30 cellular contexts compared by ENCODE assay signal in genomic region chr2:42758341-42758740, GRCh38. TPM values are rescaled to one million over a fixed set of nuclear protein-coding genes. Genes with fewer than 3 reads are reported as not detected.
"Had no signal": no experiment of that assay in that cellular context is flagged by ENCODE, and none has a peak within 500 bp of the region (broad histone marks: within the 10 kb centered on the region; RNA-seq: fewer than 3 reads in every experiment).

No MANE protein-coding gene starts in this region.

- H3K4me3 Mint-ChIP-seq: activated CD4-positive, alpha-beta T cell treated with anti-CD3 and anti-CD28 coated beads for 36 hours; activated CD8-positive, alpha-beta T cell treated with anti-CD3 and anti-CD28 coated beads for 36 hours; activated naive CD8-positive, alpha-beta T cell treated with anti-CD3 and anti-CD28 coated beads, Interleukin-2, amount 10 ng/mL, durations not matched to agents 7 days and 5 days; activated T-cell treated with anti-CD3 and anti-CD28 coated beads, Interleukin-2, amount 50 U/mL, for 4 hours; activated T-helper 17 cell treated with anti-CD3 and anti-CD28 coated beads, Interleukin-2, amount 50 U/mL, for 72 hours; brain; dendritic cell treated with granulocyte-macrophage colony-stimulating factor and Interleukin-4, amounts not matched to agents 40 ng/mL and 50 ng/mL, for 4 days; endodermal cell had no signal

- H3K9me3 Mint-ChIP-seq: activated CD8-positive, alpha-beta T cell treated with anti-CD3 and anti-CD28 coated beads for 36 hours; activated naive CD4-positive, alpha-beta T cell treated with anti-CD3 and anti-CD28 coated beads, Interleukin-2, amount 50 U/mL, for 72 hours; activated naive CD8-positive, alpha-beta T cell treated with anti-CD3 and anti-CD28 coated beads, Interleukin-2, amount 10 ng/mL, durations not matched to agents 7 days and 5 days; activated T-cell treated with anti-CD3 and anti-CD28 coated beads, Interleukin-2, amount 50 U/mL, for 4 hours; activated T-helper 17 cell treated with anti-CD3 and anti-CD28 coated beads, Interleukin-2, amount 50 U/mL, for 72 hours; brain; dendritic cell treated with granulocyte-macrophage colony-stimulating factor and Interleukin-4, amounts not matched to agents 40 ng/mL and 50 ng/mL, for 4 days; endodermal cell had no signal

- DNase-seq: activated CD4-positive, alpha-beta T cell treated with anti-CD3 and anti-CD28 coated beads for 36 hours; activated CD4-positive, alpha-beta T cell treated with anti-CD3 and anti-CD28 coated beads, Interleukin-2, amount 50 U/mL, for 1 hour; activated CD4-positive, alpha-beta T cell treated with anti-CD3 and anti-CD28 coated beads, Interleukin-2, amount 50 U/mL, for 48 hours; activated CD4-positive, CD25-positive, alpha-beta regulatory T cell; activated CD4-positive, CD25-positive, alpha-beta regulatory T cell treated with anti-CD3 and anti-CD28 coated beads, Interleukin-2, amount 50 U/mL, for 72 hours; activated CD8-positive, alpha-beta T cell treated with anti-CD3 and anti-CD28 coated beads for 36 hours; activated effector memory CD4-positive, alpha-beta T cell treated with Interleukin-2 at 50 U/mL for 16 hours; activated gamma-delta T cell treated with Interleukin-2 at 50 U/mL for 16 hours; activated naive CD4-positive, alpha-beta T cell treated with Interleukin-2 at 50 U/mL for 16 hours; activated naive CD8-positive, alpha-beta T cell treated with anti-CD3 and anti-CD28 coated beads, Interleukin-2, amount 10 ng/mL, durations not matched to agents 7 days and 5 days; activated T-cell treated with anti-CD3 and anti-CD28 coated beads, Interleukin-2, amount 50 U/mL, for 4 hours; central memory CD4-positive, alpha-beta T cell; cerebellar nuclear complex; colonic mucosa; dorsolateral prefrontal cortex; effector memory CD4-positive, alpha-beta T cell; endodermal cell; foreskin fibroblast; heart left ventricle; T-helper 2 cell had no signal

- H3K4me1 ChIP-seq: breast epithelium, colonic mucosa had no signal

- H3K4me1 Mint-ChIP-seq: activated T-helper 17 cell treated with anti-CD3 and anti-CD28 coated beads, Interleukin-2, amount 50 U/mL, for 72 hours had no signal

- H3K4me3 ChIP-seq: ascending aorta, breast epithelium, cardiac muscle cell, colonic mucosa, dorsolateral prefrontal cortex, heart left ventricle had no signal

- H3K27ac Mint-ChIP-seq: activated CD4-positive, alpha-beta T cell treated with anti-CD3 and anti-CD28 coated beads for 36 hours; activated CD8-positive, alpha-beta T cell treated with anti-CD3 and anti-CD28 coated beads for 36 hours; activated naive CD8-positive, alpha-beta T cell treated with anti-CD3 and anti-CD28 coated beads, Interleukin-2, amount 10 ng/mL, durations not matched to agents 7 days and 5 days; activated T-helper 17 cell treated with anti-CD3 and anti-CD28 coated beads, Interleukin-2, amount 50 U/mL, for 72 hours; brain; dendritic cell treated with granulocyte-macrophage colony-stimulating factor and Interleukin-4, amounts not matched to agents 40 ng/mL and 50 ng/mL, for 4 days; endodermal cell had no signal

- ATAC-seq: activated CD4-positive, alpha-beta T cell treated with anti-CD3 and anti-CD28 coated beads for 36 hours; activated CD8-positive, alpha-beta T cell treated with anti-CD3 and anti-CD28 coated beads for 36 hours; activated naive CD4-positive, alpha-beta T cell treated with anti-CD3 and anti-CD28 coated beads, Interleukin-2, amount 50 U/mL, for 72 hours; activated T-cell treated with anti-CD3 and anti-CD28 coated beads, Interleukin-2, amount 50 U/mL, for 4 hours; activated T-helper 17 cell treated with anti-CD3 and anti-CD28 coated beads, Interleukin-2, amount 50 U/mL, for 72 hours; esophagus mucosa; heart left ventricle had no signal

- H3K27me3 Mint-ChIP-seq: activated CD4-positive, alpha-beta T cell treated with anti-CD3 and anti-CD28 coated beads for 36 hours; activated CD8-positive, alpha-beta T cell treated with anti-CD3 and anti-CD28 coated beads for 36 hours; activated naive CD8-positive, alpha-beta T cell treated with anti-CD3 and anti-CD28 coated beads, Interleukin-2, amount 10 ng/mL, durations not matched to agents 7 days and 5 days; activated T-helper 17 cell treated with anti-CD3 and anti-CD28 coated beads, Interleukin-2, amount 50 U/mL, for 72 hours; brain had no signal

- H3K36me3 ChIP-seq: ascending aorta, breast epithelium, cardiac muscle cell, colonic mucosa had no signal

- H3K36me3 Mint-ChIP-seq: activated naive CD8-positive, alpha-beta T cell treated with anti-CD3 and anti-CD28 coated beads, Interleukin-2, amount 10 ng/mL, durations not matched to agents 7 days and 5 days; brain had no signal

- H3K9me3 ChIP-seq: ascending aorta, breast epithelium, colonic mucosa, heart left ventricle had no signal

- H3K27ac ChIP-seq: ascending aorta, breast epithelium, cardiac muscle cell, colonic mucosa, heart left ventricle had no signal

- H3K27me3 ChIP-seq: ascending aorta, breast epithelium, cardiac muscle cell, colonic mucosa, dorsolateral prefrontal cortex, heart left ventricle had no signal

RNA-seq across cellular contexts. Expression of gene OXER1, which starts 5.6 kb away (rescaled TPM):
- total RNA-seq: activated naive CD8-positive, alpha-beta T cell treated with anti-CD3 and anti-CD28 coated beads, Interleukin-2, amount 10 ng/mL, durations not matched to agents 7 days and 5 days; epithelial cell of proximal tubule; frontal cortex had no signal
